18 cellular contexts compared by ENCODE assay signal in genomic region chr2:25537526-25537925, GRCh38.
"Had no signal": no experiment of that assay in that cellular context is flagged by ENCODE, and none has a peak within 500 bp of the region (broad histone marks: within the 10 kb centered on the region; RNA-seq: fewer than 3 reads in every experiment).

No MANE protein-coding gene starts in this region.

- H3K27ac ChIP-seq: adrenal gland, ascending aorta, foreskin keratinocyte, lower lobe of right lung, upper lobe of left lung had no signal

- H3K36me3 ChIP-seq: adrenal gland, lower lobe of right lung had no signal

- H3K4me3 ChIP-seq: adrenal gland, ascending aorta, lower lobe of right lung, upper lobe of left lung had no signal

- H3K9me3 ChIP-seq: adrenal gland, ascending aorta, lower lobe of right lung, upper lobe of left lung had no signal

- H3K4me1 ChIP-seq: adrenal gland, ascending aorta, foreskin keratinocyte, lower lobe of right lung, upper lobe of left lung had no signal

- H3K27me3 ChIP-seq: adrenal gland, ascending aorta, foreskin keratinocyte, upper lobe of left lung had no signal

- FAIRE-seq: colon had no signal

- ATAC-seq: activated CD8-positive, alpha-beta memory T cell treated with anti-CD3 and anti-CD28 coated beads, Interleukin-2, amount 10 ng/mL, durations not matched to agents 7 days and 5 days; activated naive CD4-positive, alpha-beta T cell treated with anti-CD3 and anti-CD28 coated beads, Interleukin-2, amount 50 U/mL, for 72 hours; foreskin keratinocyte; left lobe of liver; lower lobe of right lung; naive thymus-derived CD8-positive, alpha-beta T cell; stimulated activated naive CD8-positive, alpha-beta T cell treated with anti-CD3 and anti-CD28 coated beads, Interleukin-15, Interleukin-2, amounts not matched to agents 100 U/mL and 50 U/mL, for 24 hours; WTC11 had no signal

- DNase-seq: activated CD4-positive, alpha-beta memory T cell treated with anti-CD3 and anti-CD28 coated beads for 36 hours; activated CD8-positive, alpha-beta memory T cell treated with anti-CD3 and anti-CD28 coated beads, Interleukin-2, amount 10 ng/mL, durations not matched to agents 7 days and 5 days; activated T-cell treated with anti-CD3 and anti-CD28 coated beads for 4 hours; adrenal gland; central memory CD4-positive, alpha-beta T cell; effector memory CD4-positive, alpha-beta T cell; foreskin keratinocyte; lower lobe of right lung; naive thymus-derived CD8-positive, alpha-beta T cell; retina; stimulated activated CD4-positive, alpha-beta T cell treated with anti-CD3 and anti-CD28 coated beads, Interleukin-4, amount 100 ng/mL, for 24 hours; stimulated activated naive CD8-positive, alpha-beta T cell treated with anti-CD3 and anti-CD28 coated beads, Interleukin-15, Interleukin-2, amounts not matched to agents 100 U/mL and 50 U/mL, for 24 hours; upper lobe of left lung had no signal
